In the genomic region with DNA sequence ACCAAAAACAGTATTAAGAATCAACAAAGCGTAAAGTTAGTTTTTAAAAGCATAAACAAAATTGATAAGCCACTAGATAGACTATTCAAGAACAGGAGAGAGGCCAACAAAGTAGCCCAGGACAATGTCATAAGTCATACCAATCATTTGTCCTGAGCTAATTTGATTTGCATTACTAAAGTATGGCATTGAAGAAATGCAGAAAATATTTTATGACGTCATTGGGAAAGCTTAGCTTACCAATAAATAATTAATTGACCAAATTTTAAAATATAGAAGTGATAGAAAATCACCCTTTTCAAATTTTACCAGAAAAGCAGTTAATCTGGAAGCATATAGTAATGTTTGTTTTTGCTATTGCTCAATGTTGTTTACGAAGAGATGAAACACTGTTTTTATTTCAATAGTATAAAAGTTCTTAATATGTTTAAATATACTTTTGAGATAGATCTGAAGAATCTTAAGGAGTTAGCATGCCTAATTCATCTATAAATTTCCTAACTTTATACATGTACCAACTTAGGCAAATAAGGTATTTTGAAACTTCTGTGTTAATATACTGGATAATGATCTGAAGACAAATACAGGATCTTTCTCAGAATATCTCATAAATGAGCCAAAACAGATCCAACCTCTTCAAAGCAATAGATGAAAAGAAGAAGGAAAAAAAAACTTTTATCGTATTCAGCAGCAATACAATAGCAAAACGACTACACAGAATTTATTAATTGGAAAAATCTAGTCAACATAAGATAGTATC, we compare ENCODE assay signal across 2 cellular contexts.
A peak's percentile ranks its signal among the peaks of the same experiment; 100 is the strongest.
TF ChIP-seq lines count a peak whose summit lies in the region.

No MANE protein-coding gene starts in this region.

TF ChIP-seq in HepG2, 621 proteins besides CTCF, POLR2A, EP300 and RAD21:
- TF ChIP-seq ATF7 (IDR thresholded peaks at IDR 0.05) (peak; percentile 98), ATF7 (CRISPR knock-in tag; IDR thresholded peaks at IDR 0.05) (no peak), CREB1 (IDR thresholded peaks at IDR 0.05) (peak; percentile 92), CREB1 (CRISPR knock-in tag; IDR thresholded peaks at IDR 0.05) (no peak), ZNF44 (CRISPR knock-in tag; IDR thresholded peaks at IDR 0.05) (no peak)

TF ChIP-seq in GM12878, 131 proteins besides CTCF, POLR2A, EP300 and RAD21:
- TF ChIP-seq SMARCA5 (IDR thresholded peaks at IDR 0.05) (no peak), BACH1 (IDR thresholded peaks at IDR 0.05; ENCODE audit: borderline replicate concordance) (no peak), ATF7 (IDR thresholded peaks at IDR 0.05; ENCODE audit: low read depth) (peak; percentile 63), ESRRA (IDR thresholded peaks at IDR 0.05; ENCODE audit: low read length) (no peak)
TF ChIP-seq in GM12878: peak in this region for 1.
